29 cellular contexts compared by ENCODE assay signal in the genomic region with DNA sequence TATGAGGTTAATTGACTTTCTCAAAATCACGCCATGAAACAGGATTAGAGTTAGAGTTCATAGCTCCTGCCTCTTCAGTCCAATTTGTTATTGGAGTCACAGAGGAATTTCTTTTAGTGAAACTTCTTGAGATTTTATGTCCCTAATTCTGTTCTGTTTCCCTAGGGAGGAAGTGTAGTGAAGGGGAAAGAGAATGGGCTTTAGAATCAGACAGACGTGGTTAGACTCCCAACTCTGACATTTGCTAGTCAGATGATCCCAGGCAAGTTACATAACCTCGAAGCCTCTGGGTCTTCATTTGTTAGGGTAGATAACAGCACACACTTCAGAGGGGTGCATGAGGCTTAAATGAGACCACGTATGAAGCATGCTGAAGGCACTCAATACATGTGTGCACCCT.
"Had no signal": no experiment of that assay in that cellular context is flagged by ENCODE, and none has a peak within 500 bp of the region (broad histone marks: within the 10 kb centered on the region; RNA-seq: fewer than 3 reads in every experiment).

No MANE protein-coding gene starts in this region.

- ATAC-seq: activated CD4-positive, CD25-positive, alpha-beta regulatory T cell treated with anti-CD3 and anti-CD28 coated beads, Interleukin-2, amount 50 U/mL, for 24 hours; activated CD8-positive, alpha-beta T cell treated with anti-CD3 and anti-CD28 coated beads, Interleukin-2, amount 10 ng/mL, durations not matched to agents 7 days and 5 days; SK-N-SH treated with all-trans-retinoic acid at 6 μM for 48 hours had no signal

- H3K9me3 ChIP-seq: adrenal gland, breast epithelium, Peyer's patch, SJSA1 had no signal

- H3K4me3 Mint-ChIP-seq: activated CD8-positive, alpha-beta T cell treated with anti-CD3 and anti-CD28 coated beads, Interleukin-2, amount 10 ng/mL, durations not matched to agents 7 days and 5 days; activated naive CD8-positive, alpha-beta T cell treated with anti-CD3 and anti-CD28 coated beads, Interleukin-2, amount 10 ng/mL, durations not matched to agents 7 days and 5 days; T-helper 1 cell treated with Interleukin-12 subunit alpha and Interleukin-12 subunit beta and Interleukin-4 antibody, amounts not matched to agents 30 μg/mL and 1 μg/mL, for 36 hours had no signal

- H3K4me1 ChIP-seq: adrenal gland, breast epithelium, Peyer's patch, SJSA1 had no signal

- H3K4me3 ChIP-seq: adrenal gland, breast epithelium, Peyer's patch, SJSA1 had no signal

- H3K27ac Mint-ChIP-seq: activated CD8-positive, alpha-beta T cell treated with anti-CD3 and anti-CD28 coated beads, Interleukin-2, amount 10 ng/mL, durations not matched to agents 7 days and 5 days; activated naive CD8-positive, alpha-beta T cell treated with anti-CD3 and anti-CD28 coated beads, Interleukin-2, amount 10 ng/mL, durations not matched to agents 7 days and 5 days; T-helper 1 cell treated with Interleukin-12 subunit alpha and Interleukin-12 subunit beta and Interleukin-4 antibody, amounts not matched to agents 30 μg/mL and 1 μg/mL, for 36 hours had no signal

- DNase-seq: activated CD4-positive, alpha-beta T cell treated with anti-CD3 and anti-CD28 coated beads for 48 hours; activated CD4-positive, alpha-beta T cell treated with anti-CD3 and anti-CD28 coated beads, Interleukin-2, amount 50 U/mL, for 4 hours; activated CD8-positive, alpha-beta memory T cell treated with anti-CD3 and anti-CD28 coated beads, Interleukin-2, amount 50 U/mL, for 48 hours; activated CD8-positive, alpha-beta T cell treated with anti-CD3 and anti-CD28 coated beads, Interleukin-2, amount 10 ng/mL, durations not matched to agents 7 days and 5 days; activated naive CD4-positive, alpha-beta T cell treated with anti-CD3 and anti-CD28 coated beads, Interleukin-2, amount 50 U/mL, for 16 hours; activated naive CD8-positive, alpha-beta T cell treated with anti-CD3 and anti-CD28 coated beads, Interleukin-2, amount 10 ng/mL, durations not matched to agents 7 days and 5 days; activated T-cell treated with anti-CD3 and anti-CD28 coated beads, Interleukin-2, amount 50 U/mL, for 1 hour; adrenal gland; aorta; central memory CD4-positive, alpha-beta T cell; Kasumi-1; KBM-7; NCI-H1105 treated with DMSO at 0.1 percent for 48 hours; NCI-H1436 treated with DMSO at 0.1 percent for 48 hours; NCI-H187; NCI-H2081; NCI-H2171; NCI-H345; NCI-H510A; NCI-H69; Peyer's patch; Right ventricle myocardium superior; SW 1271 had no signal

- H3K9me3 Mint-ChIP-seq: activated naive CD8-positive, alpha-beta T cell treated with anti-CD3 and anti-CD28 coated beads, Interleukin-2, amount 10 ng/mL, durations not matched to agents 7 days and 5 days; T-helper 1 cell treated with Interleukin-12 subunit alpha and Interleukin-12 subunit beta and Interleukin-4 antibody, amounts not matched to agents 30 μg/mL and 1 μg/mL, for 36 hours had no signal

- H3K27me3 ChIP-seq: adrenal gland, breast epithelium, Peyer's patch, SJSA1 had no signal

- H3K36me3 Mint-ChIP-seq: activated naive CD8-positive, alpha-beta T cell treated with anti-CD3 and anti-CD28 coated beads, Interleukin-2, amount 10 ng/mL, durations not matched to agents 7 days and 5 days had no signal

- H3K4me1 Mint-ChIP-seq: activated naive CD8-positive, alpha-beta T cell treated with anti-CD3 and anti-CD28 coated beads, Interleukin-2, amount 10 ng/mL, durations not matched to agents 7 days and 5 days had no signal

- H3K27me3 Mint-ChIP-seq: activated naive CD8-positive, alpha-beta T cell treated with anti-CD3 and anti-CD28 coated beads, Interleukin-2, amount 10 ng/mL, durations not matched to agents 7 days and 5 days had no signal

- H3K36me3 ChIP-seq: adrenal gland, breast epithelium, Peyer's patch, SJSA1 had no signal

- H3K27ac ChIP-seq: adrenal gland, breast epithelium, Peyer's patch, RWPE1, SJSA1 had no signal
